Comparison of ENCODE assay signal across 18 cellular contexts in genomic region chr5:142724821-142725220, GRCh38. TPM values are rescaled to one million over a fixed set of nuclear protein-coding genes. Genes with fewer than 3 reads are reported as not detected.
"Had no signal": no experiment of that assay in that cellular context is flagged by ENCODE, and none has a peak within 500 bp of the region (broad histone marks: within the 10 kb centered on the region; RNA-seq: fewer than 3 reads in every experiment).

No MANE protein-coding gene starts in this region.

- H3K4me1 Mint-ChIP-seq: T-helper 17 cell had no signal

- H3K4me3 ChIP-seq: dorsolateral prefrontal cortex, gastroesophageal sphincter, heart right ventricle, lower lobe of right lung, ovary, tibial nerve had no signal

- DNase-seq: activated CD4-positive, alpha-beta memory T cell treated with anti-CD3 and anti-CD28 coated beads, Interleukin-2, amount 10 ng/mL, durations not matched to agents 7 days and 5 days; activated CD4-positive, alpha-beta T cell treated with anti-CD3 and anti-CD28 coated beads for 4 hours; activated effector memory CD4-positive, alpha-beta T cell treated with anti-CD3 and anti-CD28 coated beads, Interleukin-2, amount 50 U/mL, for 16 hours; activated T-cell treated with anti-CD3 and anti-CD28 coated beads, Interleukin-2, amount 50 U/mL, for 4 hours; amniotic stem cell; dorsolateral prefrontal cortex; heart right ventricle; left cardiac atrium; lower lobe of right lung; midbrain; ovary; T-helper 17 cell had no signal

- H3K27me3 Mint-ChIP-seq: activated CD4-positive, alpha-beta memory T cell treated with anti-CD3 and anti-CD28 coated beads, Interleukin-2, amount 10 ng/mL, durations not matched to agents 7 days and 5 days had no signal

- H3K9me3 ChIP-seq: gastroesophageal sphincter, heart right ventricle, lower lobe of right lung, ovary, tibial nerve had no signal

- H3K4me3 Mint-ChIP-seq: activated CD4-positive, alpha-beta memory T cell treated with anti-CD3 and anti-CD28 coated beads, Interleukin-2, amount 10 ng/mL, durations not matched to agents 7 days and 5 days; activated T-cell treated with anti-CD3 and anti-CD28 coated beads, Interleukin-2, amount 50 U/mL, for 4 hours; endodermal cell; neural crest cell; stimulated activated effector memory CD8-positive, alpha-beta T cell treated with anti-CD3 and anti-CD28 coated beads, Interleukin-12 subunit alpha, Interleukin-12 subunit beta, amount 100 ng/mL, for 72 hours; T-helper 17 cell had no signal

- H3K9me3 Mint-ChIP-seq: activated CD4-positive, alpha-beta memory T cell treated with anti-CD3 and anti-CD28 coated beads, Interleukin-2, amount 10 ng/mL, durations not matched to agents 7 days and 5 days; activated naive CD4-positive, alpha-beta T cell treated with anti-CD3 and anti-CD28 coated beads, Interleukin-2, amount 50 U/mL, for 72 hours; activated T-cell treated with anti-CD3 and anti-CD28 coated beads, Interleukin-2, amount 50 U/mL, for 4 hours; endodermal cell; neural crest cell; stimulated activated effector memory CD8-positive, alpha-beta T cell treated with anti-CD3 and anti-CD28 coated beads, Interleukin-12 subunit alpha, Interleukin-12 subunit beta, amount 100 ng/mL, for 72 hours had no signal

- H3K36me3 Mint-ChIP-seq: activated naive CD4-positive, alpha-beta T cell treated with anti-CD3 and anti-CD28 coated beads, Interleukin-2, amount 50 U/mL, for 72 hours; stimulated activated effector memory CD8-positive, alpha-beta T cell treated with anti-CD3 and anti-CD28 coated beads, Interleukin-12 subunit alpha, Interleukin-12 subunit beta, amount 100 ng/mL, for 72 hours had no signal

- H3K27ac ChIP-seq: dorsolateral prefrontal cortex, gastroesophageal sphincter, lower lobe of right lung, ovary, tibial nerve had no signal

- H3K27me3 ChIP-seq: dorsolateral prefrontal cortex, heart right ventricle, ovary, tibial nerve had no signal

- H3K27ac Mint-ChIP-seq: activated CD4-positive, alpha-beta memory T cell treated with anti-CD3 and anti-CD28 coated beads, Interleukin-2, amount 10 ng/mL, durations not matched to agents 7 days and 5 days; activated naive CD4-positive, alpha-beta T cell treated with anti-CD3 and anti-CD28 coated beads, Interleukin-2, amount 50 U/mL, for 72 hours; endodermal cell; T-helper 17 cell had no signal

- H3K36me3 ChIP-seq: gastroesophageal sphincter, heart right ventricle, lower lobe of right lung, ovary, tibial nerve had no signal

RNA-seq across cellular contexts. Expression of gene FGF1, which starts 38.9 kb away (rescaled TPM):
- total RNA-seq: activated CD4-positive, alpha-beta memory T cell treated with anti-CD3 and anti-CD28 coated beads, Interleukin-2, amount 10 ng/mL, durations not matched to agents 7 days and 5 days; activated naive CD4-positive, alpha-beta T cell treated with anti-CD3 and anti-CD28 coated beads, Interleukin-2, amount 50 U/mL, for 72 hours; activated T-cell treated with anti-CD3 and anti-CD28 coated beads, Interleukin-2, amount 50 U/mL, for 4 hours; neural crest cell; T-helper 17 cell had no signal
